Comparison of ENCODE assay signal across 16 cellular contexts in genomic region chr10:4181690-4182089, GRCh38.
DNase-seq lines count a peak whose midpoint lies in the region; ATAC-seq and TF ChIP-seq lines count a peak whose summit lies in the region.
"Had no signal": no experiment of that assay in that cellular context is flagged by ENCODE, and none has a peak within 500 bp of the region (broad histone marks: within the 10 kb centered on the region; RNA-seq: fewer than 3 reads in every experiment).

No MANE protein-coding gene starts in this region.

- H3K27ac ChIP-seq in ACC112 (ENCODE audit: low read depth, low read length) (no peak overlapping the region), fibroblast of lung (ENCODE audit: insufficient read depth, low read length) (no peak overlapping the region)
- H3K27ac ChIP-seq: PC-9, VCaP had no signal

- no peak overlapping the region for H3K9ac ChIP-seq in fibroblast of lung (ENCODE audit: insufficient read depth, low read length)

- no peaks in the 10 kb centered on the region for H4K20me1 ChIP-seq in fibroblast of lung (ENCODE audit: control insufficient read depth, extremely low read depth, insufficient read depth, low read length)

- H3K4me1 ChIP-seq in ACC112 (ENCODE audit: control insufficient read depth, insufficient read depth, low read length, unreplicated experiment) (peaks cover 12% of the 10 kb centered on the region), fibroblast of lung (ENCODE audit: control insufficient read depth, extremely low read depth, insufficient read depth, low read length) (no peaks in the 10 kb centered on the region)

- peak overlapping the region; percentile 71 for H2AFZ ChIP-seq in ACC112 (ENCODE audit: low read length, unreplicated experiment)
- H2AFZ ChIP-seq in fibroblast of lung (ENCODE audit: low read length): peak overlapping the region; percentile 10
- H2AFZ ChIP-seq: PC-9 had no signal

- H3K79me2 ChIP-seq in ACC112 (ENCODE audit: control insufficient read depth, insufficient read depth, low read length, unreplicated experiment) (no peaks in the 10 kb centered on the region), fibroblast of lung (ENCODE audit: control insufficient read depth, insufficient read depth, low read length) (no peaks in the 10 kb centered on the region)

- TF ChIP-seq CTCF in fibroblast of lung (conservative IDR thresholded peaks at IDR 0.05 in 1 of 2, IDR thresholded peaks at IDR 0.05 in 1 of 2; ENCODE audit: low read depth in 1 of 2, low read length in 2 of 2): no peak

- H3K36me3 ChIP-seq in ACC112 (ENCODE audit: insufficient read depth, low read length): no peaks in the 10 kb centered on the region
- H3K36me3 ChIP-seq in fibroblast of lung (ENCODE audit: control insufficient read depth, insufficient read depth, low read length): no peaks in the 10 kb centered on the region
- H3K36me3 ChIP-seq: heart left ventricle had no signal

- H3K27me3 ChIP-seq in ACC112 (ENCODE audit: insufficient read depth, low read length): no peaks in the 10 kb centered on the region
- H3K27me3 ChIP-seq in fibroblast of lung (ENCODE audit: control insufficient read depth, insufficient read depth, low read length): no peaks in the 10 kb centered on the region
- H3K27me3 ChIP-seq: heart left ventricle had no signal

- H3K4me3 ChIP-seq in ACC112 (ENCODE audit: low read depth, low read length): peak overlapping the region; percentile 8
- no peak overlapping the region for H3K4me3 ChIP-seq in fibroblast of lung (replicated peaks in 1 of 4; ENCODE audit: control extremely low read depth in 1 of 4, insufficient read depth in 1 of 4, low read depth in 3 of 4, low read length in 4 of 4)
- H3K4me3 ChIP-seq: PC-9 had no signal

- no peaks in the 10 kb centered on the region for H3K9me3 ChIP-seq in fibroblast of lung (ENCODE audit: control insufficient read depth, insufficient read depth, low read depth, low read length)
- H3K9me3 ChIP-seq: heart left ventricle had no signal

- H3K4me2 ChIP-seq in fibroblast of lung (ENCODE audit: extremely low read depth, insufficient read depth, low read length): peak overlapping the region; percentile 48
- H3K4me2 ChIP-seq: PC-9 had no signal

- DNase-seq in GM03348 (ENCODE audit: low spot score) (peak; percentile 19), fibroblast of lung (ENCODE audit: low read depth in 2 of 2) (no peak), NCI-H2227 treated with DMSO at 0.1 percent for 48 hours (lab: John Stamatoyannopoulos, UW) (no peak), NCI-H226 (no peak), NCI-H524 treated with DMSO at 0.1 percent for 48 hours (lab: John Stamatoyannopoulos, UW) (no peak), NCI-H82 (lab: John Stamatoyannopoulos, UW) (no peak)
- DNase-seq: C1 segment of cervical spinal cord, DND-41, heart left ventricle, kidney, NCI-H1694 treated with DMSO at 0.1 percent for 48 hours, NCI-H510A, PC-9 had no signal

- ATAC-seq in HG03432 (IDR thresholded peaks at IDR 0.05; ENCODE audit: unreplicated experiment): peak; percentile 56
- ATAC-seq: heart left ventricle had no signal
